In the genomic region with DNA sequence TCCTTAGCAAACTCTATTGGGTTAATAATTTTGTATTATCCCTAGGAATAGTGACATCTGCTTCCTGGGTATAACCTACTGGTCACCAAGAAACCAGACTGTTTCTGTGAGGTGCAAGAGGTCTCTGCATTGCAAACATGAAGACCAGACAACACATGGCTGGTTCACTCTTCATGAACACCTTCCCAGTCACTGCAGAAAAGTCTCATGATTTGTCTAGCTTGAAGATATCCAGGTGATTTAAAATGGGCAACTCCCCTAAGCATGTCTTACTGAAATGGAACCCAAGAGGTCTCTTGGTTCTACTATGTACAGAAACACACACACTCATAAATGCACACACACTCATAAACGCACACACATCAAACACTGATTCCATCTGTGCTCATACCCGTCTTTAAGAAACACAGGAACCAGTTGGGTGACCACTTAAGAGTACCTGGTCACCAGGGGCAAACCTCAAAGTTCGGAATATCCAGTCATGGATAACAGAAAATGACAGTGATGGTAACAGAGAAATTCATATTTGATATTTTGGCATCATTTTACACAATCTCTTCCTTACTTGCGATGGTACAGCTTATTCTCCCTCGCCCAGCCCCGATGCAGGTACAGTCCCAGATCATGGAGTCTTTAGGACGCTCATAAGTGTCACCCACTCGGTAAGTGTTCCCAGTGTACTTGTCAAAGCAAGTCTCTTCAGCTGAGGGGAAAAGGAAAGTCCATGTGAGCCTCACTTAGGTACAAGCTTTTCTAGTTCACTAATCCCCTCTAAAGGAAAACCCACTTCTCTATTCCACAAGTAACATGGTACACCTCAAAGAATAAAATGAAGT, we compare ENCODE assay signal across 2 cellular contexts.
A peak's percentile ranks its signal among the peaks of the same experiment; 100 is the strongest.
TF ChIP-seq lines count a peak whose summit lies in the region.

No MANE protein-coding gene starts in this region.

TF ChIP-seq in A549, 52 proteins besides CTCF, POLR2A, EP300 and RAD21 (continued from another document):
- TF ChIP-seq, protein P1, sequence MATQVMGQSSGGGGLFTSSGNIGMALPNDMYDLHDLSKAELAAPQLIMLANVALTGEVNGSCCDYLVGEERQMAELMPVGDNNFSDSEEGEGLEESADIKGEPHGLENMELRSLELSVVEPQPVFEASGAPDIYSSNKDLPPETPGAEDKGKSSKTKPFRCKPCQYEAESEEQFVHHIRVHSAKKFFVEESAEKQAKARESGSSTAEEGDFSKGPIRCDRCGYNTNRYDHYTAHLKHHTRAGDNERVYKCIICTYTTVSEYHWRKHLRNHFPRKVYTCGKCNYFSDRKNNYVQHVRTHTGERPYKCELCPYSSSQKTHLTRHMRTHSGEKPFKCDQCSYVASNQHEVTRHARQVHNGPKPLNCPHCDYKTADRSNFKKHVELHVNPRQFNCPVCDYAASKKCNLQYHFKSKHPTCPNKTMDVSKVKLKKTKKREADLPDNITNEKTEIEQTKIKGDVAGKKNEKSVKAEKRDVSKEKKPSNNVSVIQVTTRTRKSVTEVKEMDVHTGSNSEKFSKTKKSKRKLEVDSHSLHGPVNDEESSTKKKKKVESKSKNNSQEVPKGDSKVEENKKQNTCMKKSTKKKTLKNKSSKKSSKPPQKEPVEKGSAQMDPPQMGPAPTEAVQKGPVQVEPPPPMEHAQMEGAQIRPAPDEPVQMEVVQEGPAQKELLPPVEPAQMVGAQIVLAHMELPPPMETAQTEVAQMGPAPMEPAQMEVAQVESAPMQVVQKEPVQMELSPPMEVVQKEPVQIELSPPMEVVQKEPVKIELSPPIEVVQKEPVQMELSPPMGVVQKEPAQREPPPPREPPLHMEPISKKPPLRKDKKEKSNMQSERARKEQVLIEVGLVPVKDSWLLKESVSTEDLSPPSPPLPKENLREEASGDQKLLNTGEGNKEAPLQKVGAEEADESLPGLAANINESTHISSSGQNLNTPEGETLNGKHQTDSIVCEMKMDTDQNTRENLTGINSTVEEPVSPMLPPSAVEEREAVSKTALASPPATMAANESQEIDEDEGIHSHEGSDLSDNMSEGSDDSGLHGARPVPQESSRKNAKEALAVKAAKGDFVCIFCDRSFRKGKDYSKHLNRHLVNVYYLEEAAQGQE (IDR thresholded peaks at IDR 0.05): peak; percentile 1; the same call in 1 of the 2 replicates

TF ChIP-seq in SK-N-SH, 30 proteins besides CTCF, POLR2A, EP300 and RAD21 (continued from another document):
- TF ChIP-seq, protein P2, sequence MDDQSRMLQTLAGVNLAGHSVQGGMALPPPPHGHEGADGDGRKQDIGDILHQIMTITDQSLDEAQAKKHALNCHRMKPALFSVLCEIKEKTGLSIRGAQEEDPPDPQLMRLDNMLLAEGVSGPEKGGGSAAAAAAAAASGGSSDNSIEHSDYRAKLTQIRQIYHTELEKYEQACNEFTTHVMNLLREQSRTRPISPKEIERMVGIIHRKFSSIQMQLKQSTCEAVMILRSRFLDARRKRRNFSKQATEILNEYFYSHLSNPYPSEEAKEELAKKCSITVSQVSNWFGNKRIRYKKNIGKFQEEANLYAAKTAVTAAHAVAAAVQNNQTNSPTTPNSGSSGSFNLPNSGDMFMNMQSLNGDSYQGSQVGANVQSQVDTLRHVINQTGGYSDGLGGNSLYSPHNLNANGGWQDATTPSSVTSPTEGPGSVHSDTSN (IDR thresholded peaks at IDR 0.05): no peak
- TF ChIP-seq, protein P3, sequence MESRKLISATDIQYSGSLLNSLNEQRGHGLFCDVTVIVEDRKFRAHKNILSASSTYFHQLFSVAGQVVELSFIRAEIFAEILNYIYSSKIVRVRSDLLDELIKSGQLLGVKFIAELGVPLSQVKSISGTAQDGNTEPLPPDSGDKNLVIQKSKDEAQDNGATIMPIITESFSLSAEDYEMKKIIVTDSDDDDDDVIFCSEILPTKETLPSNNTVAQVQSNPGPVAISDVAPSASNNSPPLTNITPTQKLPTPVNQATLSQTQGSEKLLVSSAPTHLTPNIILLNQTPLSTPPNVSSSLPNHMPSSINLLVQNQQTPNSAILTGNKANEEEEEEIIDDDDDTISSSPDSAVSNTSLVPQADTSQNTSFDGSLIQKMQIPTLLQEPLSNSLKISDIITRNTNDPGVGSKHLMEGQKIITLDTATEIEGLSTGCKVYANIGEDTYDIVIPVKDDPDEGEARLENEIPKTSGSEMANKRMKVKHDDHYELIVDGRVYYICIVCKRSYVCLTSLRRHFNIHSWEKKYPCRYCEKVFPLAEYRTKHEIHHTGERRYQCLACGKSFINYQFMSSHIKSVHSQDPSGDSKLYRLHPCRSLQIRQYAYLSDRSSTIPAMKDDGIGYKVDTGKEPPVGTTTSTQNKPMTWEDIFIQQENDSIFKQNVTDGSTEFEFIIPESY (IDR thresholded peaks at IDR 0.05; ENCODE audit: borderline replicate concordance, low read depth): no peak
- TF ChIP-seq TEAD4 (IDR thresholded peaks at IDR 0.05; ENCODE audit: borderline replicate concordance, insufficient read depth) (no peak), RCOR1 (IDR thresholded peaks at IDR 0.05; ENCODE audit: low read length) (no peak), SIN3A (IDR thresholded peaks at IDR 0.05; ENCODE audit: borderline replicate concordance, low read depth, low read length) (no peak), POLR2AphosphoS5 (IDR thresholded peaks at IDR 0.05; ENCODE audit: low read depth, low read length) (no peak), JUND (IDR thresholded peaks at IDR 0.05) (no peak), CHD2 (IDR thresholded peaks at IDR 0.05; ENCODE audit: low read length, partially characterized antibody) (no peak), NRF1 (IDR thresholded peaks at IDR 0.05; ENCODE audit: low read depth, low read length) (no peak), GATA2 (CRISPR knock-in tag; IDR thresholded peaks at IDR 0.05) (no peak), RFX5 (IDR thresholded peaks at IDR 0.05; ENCODE audit: low read length) (no peak)
